1 cellular context compared by ENCODE assay signal in the genomic region with DNA sequence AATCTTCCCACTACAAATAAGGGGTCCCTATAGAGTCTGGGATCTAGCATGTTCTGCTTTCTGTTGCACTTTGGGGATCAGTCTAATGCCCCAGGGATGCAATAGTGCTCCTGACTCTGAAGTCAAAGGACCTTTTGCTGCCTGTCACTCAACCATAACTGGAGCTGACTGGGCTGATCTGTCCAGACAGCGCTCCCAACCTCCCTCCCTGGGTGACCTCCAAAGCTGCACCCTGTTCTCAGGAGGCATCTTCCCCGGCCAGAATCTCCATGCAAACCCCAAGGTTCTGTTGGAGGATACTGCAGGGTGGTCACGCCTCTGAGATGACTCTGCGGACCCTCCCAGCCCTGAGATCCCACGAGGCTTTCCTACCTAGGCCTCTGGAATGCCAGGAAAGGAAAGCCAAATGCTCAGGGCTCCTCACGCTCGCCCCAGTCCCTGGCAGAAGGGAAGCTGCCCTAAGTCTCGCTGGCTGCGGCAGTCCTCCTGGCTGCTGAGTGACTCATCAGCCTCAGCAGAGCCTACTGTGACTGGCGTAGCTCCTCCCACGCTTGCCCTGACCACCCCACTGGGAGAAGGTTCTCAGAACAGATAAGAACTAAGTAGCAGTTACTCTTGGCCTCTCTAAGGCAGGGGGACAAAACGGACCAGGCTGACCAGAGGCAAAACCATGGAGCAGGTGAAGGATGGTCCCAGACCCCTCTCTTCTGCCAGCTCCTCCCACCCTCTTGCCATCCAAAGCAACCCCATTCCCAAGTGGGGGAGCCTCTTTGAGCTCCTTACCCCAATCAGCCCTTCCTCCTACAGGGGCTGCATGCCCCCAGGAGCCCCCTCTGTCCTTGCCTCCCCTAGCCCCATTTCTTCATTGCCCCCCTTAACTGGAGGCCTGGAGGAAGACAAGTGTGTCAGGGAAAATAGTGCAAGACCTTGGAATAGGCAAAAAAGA.
TF ChIP-seq lines count a peak whose summit lies in the region.

No MANE protein-coding gene starts in this region.

TF ChIP-seq in K562, 482 proteins besides CTCF, POLR2A, EP300 and RAD21 (continued from another document and continues in another):
- TF ChIP-seq, protein P1, sequence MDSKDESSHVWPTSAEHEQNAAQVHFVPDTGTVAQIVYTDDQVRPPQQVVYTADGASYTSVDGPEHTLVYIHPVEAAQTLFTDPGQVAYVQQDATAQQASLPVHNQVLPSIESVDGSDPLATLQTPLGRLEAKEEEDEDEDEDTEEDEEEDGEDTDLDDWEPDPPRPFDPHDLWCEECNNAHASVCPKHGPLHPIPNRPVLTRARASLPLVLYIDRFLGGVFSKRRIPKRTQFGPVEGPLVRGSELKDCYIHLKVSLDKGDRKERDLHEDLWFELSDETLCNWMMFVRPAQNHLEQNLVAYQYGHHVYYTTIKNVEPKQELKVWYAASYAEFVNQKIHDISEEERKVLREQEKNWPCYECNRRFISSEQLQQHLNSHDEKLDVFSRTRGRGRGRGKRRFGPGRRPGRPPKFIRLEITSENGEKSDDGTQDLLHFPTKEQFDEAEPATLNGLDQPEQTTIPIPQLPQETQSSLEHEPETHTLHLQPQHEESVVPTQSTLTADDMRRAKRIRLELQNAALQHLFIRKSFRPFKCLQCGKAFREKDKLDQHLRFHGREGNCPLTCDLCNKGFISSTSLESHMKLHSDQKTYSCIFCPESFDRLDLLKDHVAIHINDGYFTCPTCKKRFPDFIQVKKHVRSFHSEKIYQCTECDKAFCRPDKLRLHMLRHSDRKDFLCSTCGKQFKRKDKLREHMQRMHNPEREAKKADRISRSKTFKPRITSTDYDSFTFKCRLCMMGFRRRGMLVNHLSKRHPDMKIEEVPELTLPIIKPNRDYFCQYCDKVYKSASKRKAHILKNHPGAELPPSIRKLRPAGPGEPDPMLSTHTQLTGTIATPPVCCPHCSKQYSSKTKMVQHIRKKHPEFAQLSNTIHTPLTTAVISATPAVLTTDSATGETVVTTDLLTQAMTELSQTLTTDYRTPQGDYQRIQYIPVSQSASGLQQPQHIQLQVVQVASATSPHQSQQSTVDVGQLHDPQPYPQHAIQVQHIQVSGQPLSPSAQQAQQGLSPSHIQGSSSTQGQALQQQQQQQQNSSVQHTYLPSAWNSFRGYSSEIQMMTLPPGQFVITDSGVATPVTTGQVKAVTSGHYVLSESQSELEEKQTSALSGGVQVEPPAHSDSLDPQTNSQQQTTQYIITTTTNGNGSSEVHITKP (IDR thresholded peaks at IDR 0.05; ENCODE audit: partially characterized antibody) = peak; percentile 49
- TF ChIP-seq FOSL1 (tag; conservative IDR thresholded peaks at IDR 0.05) (peak; percentile 97), CHD4 (IDR thresholded peaks at IDR 0.05; ENCODE audit: insufficient read depth, insufficient replicate concordance, low read depth, low read length, poor library complexity, severe bottlenecking) (peak; percentile 24), JUN (IDR thresholded peaks at IDR 0.05; ENCODE audit: borderline replicate concordance, low read depth, low read length) (peak; percentile 95), JUN (CRISPR knock-in tag; IDR thresholded peaks at IDR 0.05; ENCODE audit: borderline replicate concordance) (no peak), XRCC5 (IDR thresholded peaks at IDR 0.05; ENCODE audit: low read depth, low read length) (peak; percentile 30; the same call in 1 of the 2 replicates), TAL1 (IDR thresholded peaks at IDR 0.05) (peak; percentile 45), CAMTA2 (CRISPR knock-in tag; conservative IDR thresholded peaks at IDR 0.05) (no peak), ZBTB7A (IDR thresholded peaks at IDR 0.05; ENCODE audit: borderline replicate concordance, control insufficient read depth, low read depth, low read length) (peak; percentile 74; the same call in 1 of the 2 replicates), HDAC1 (IDR thresholded peaks at IDR 0.05) (peak in 1 of 2 experiments; percentile 59; a peak in 2 of 4 replicates), RNF2 (IDR thresholded peaks at IDR 0.05) (peak; percentile 85), HLTF (IDR thresholded peaks at IDR 0.05) (no peak), POLR2G (IDR thresholded peaks at IDR 0.05; ENCODE audit: low read depth, low read length) (0 out of 2 replicates have a peak, but pooled peaks have one; percentile 31), EGR1 (conservative IDR thresholded peaks at IDR 0.05) (peak; percentile 95), ZNF408 (CRISPR knock-in tag; IDR thresholded peaks at IDR 0.05; ENCODE audit: low read depth) (no peak), POLR2AphosphoS5 (IDR thresholded peaks at IDR 0.05; ENCODE audit: control insufficient read depth, insufficient read depth, low read depth, low read length) (0 out of 2 replicates have a peak, but pooled peaks have one; percentile 19), CBX3 (IDR thresholded peaks at IDR 0.05; ENCODE audit: borderline replicate concordance in 1 of 2, low read length in 2 of 2) (peak in 1 of 2 experiments; percentile 31; a peak in 1 of 3 replicates), PHF8 (IDR thresholded peaks at IDR 0.05; ENCODE audit: borderline replicate concordance, low read length) (peak; percentile 50; the same call in 1 of the 2 replicates), LEF1 (IDR thresholded peaks at IDR 0.05) (peak; percentile 66; the same call in 1 of the 2 replicates), JUNB (CRISPR knock-in tag; conservative IDR thresholded peaks at IDR 0.05) (peak; percentile 87), SREBF1 (IDR thresholded peaks at IDR 0.05; ENCODE audit: borderline replicate concordance, low read depth, low read length) (peak; percentile 58; the same call in 1 of the 2 replicates), NEUROD1 (IDR thresholded peaks at IDR 0.05; ENCODE audit: borderline replicate concordance, low read depth, low read length, partially characterized antibody) (peak; percentile 69), ATF7 (IDR thresholded peaks at IDR 0.05) (peak; percentile 82), PML (IDR thresholded peaks at IDR 0.05; ENCODE audit: low read length) (no peak), RB1 (IDR thresholded peaks at IDR 0.05; ENCODE audit: low read depth) (peak; percentile 52), KDM5B (IDR thresholded peaks at IDR 0.05; ENCODE audit: insufficient replicate concordance, low read depth, low read length) (peak; percentile 66), CTBP1 (IDR thresholded peaks at IDR 0.05; ENCODE audit: borderline replicate concordance) (peak; percentile 91), STAT5A (IDR thresholded peaks at IDR 0.05; ENCODE audit: borderline replicate concordance, low read length) (peak; percentile 54; the same call in 1 of the 2 replicates), SMARCE1 (IDR thresholded peaks at IDR 0.05) (peak; percentile 97), NFIC (IDR thresholded peaks at IDR 0.05) (0 out of 2 replicates have a peak, but pooled peaks have one; percentile 17), SMARCA4 (IDR thresholded peaks at IDR 0.05) (peak; percentile 95; the same call in 1 of the 2 replicates), CHCHD3 (CRISPR knock-in tag; IDR thresholded peaks at IDR 0.05) (no peak), CXXC5 (CRISPR knock-in tag; IDR thresholded peaks at IDR 0.05) (peak; percentile 70)
- TF ChIP-seq, protein P2, sequence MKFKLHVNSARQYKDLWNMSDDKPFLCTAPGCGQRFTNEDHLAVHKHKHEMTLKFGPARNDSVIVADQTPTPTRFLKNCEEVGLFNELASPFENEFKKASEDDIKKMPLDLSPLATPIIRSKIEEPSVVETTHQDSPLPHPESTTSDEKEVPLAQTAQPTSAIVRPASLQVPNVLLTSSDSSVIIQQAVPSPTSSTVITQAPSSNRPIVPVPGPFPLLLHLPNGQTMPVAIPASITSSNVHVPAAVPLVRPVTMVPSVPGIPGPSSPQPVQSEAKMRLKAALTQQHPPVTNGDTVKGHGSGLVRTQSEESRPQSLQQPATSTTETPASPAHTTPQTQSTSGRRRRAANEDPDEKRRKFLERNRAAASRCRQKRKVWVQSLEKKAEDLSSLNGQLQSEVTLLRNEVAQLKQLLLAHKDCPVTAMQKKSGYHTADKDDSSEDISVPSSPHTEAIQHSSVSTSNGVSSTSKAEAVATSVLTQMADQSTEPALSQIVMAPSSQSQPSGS (CRISPR knock-in tag; IDR thresholded peaks at IDR 0.05) = no peak
- TF ChIP-seq, protein P3, sequence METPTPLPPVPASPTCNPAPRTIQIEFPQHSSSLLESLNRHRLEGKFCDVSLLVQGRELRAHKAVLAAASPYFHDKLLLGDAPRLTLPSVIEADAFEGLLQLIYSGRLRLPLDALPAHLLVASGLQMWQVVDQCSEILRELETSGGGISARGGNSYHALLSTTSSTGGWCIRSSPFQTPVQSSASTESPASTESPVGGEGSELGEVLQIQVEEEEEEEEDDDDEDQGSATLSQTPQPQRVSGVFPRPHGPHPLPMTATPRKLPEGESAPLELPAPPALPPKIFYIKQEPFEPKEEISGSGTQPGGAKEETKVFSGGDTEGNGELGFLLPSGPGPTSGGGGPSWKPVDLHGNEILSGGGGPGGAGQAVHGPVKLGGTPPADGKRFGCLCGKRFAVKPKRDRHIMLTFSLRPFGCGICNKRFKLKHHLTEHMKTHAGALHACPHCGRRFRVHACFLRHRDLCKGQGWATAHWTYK (CRISPR knock-in tag; IDR thresholded peaks at IDR 0.05) = 0 out of 2 replicates have a peak, but pooled peaks have one; percentile 30
- TF ChIP-seq, protein P4, sequence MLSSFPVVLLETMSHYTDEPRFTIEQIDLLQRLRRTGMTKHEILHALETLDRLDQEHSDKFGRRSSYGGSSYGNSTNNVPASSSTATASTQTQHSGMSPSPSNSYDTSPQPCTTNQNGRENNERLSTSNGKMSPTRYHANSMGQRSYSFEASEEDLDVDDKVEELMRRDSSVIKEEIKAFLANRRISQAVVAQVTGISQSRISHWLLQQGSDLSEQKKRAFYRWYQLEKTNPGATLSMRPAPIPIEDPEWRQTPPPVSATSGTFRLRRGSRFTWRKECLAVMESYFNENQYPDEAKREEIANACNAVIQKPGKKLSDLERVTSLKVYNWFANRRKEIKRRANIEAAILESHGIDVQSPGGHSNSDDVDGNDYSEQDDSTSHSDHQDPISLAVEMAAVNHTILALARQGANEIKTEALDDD (IDR thresholded peaks at IDR 0.05) = peak; percentile 65; the same call in 1 of the 2 replicates
- TF ChIP-seq, protein P5, sequence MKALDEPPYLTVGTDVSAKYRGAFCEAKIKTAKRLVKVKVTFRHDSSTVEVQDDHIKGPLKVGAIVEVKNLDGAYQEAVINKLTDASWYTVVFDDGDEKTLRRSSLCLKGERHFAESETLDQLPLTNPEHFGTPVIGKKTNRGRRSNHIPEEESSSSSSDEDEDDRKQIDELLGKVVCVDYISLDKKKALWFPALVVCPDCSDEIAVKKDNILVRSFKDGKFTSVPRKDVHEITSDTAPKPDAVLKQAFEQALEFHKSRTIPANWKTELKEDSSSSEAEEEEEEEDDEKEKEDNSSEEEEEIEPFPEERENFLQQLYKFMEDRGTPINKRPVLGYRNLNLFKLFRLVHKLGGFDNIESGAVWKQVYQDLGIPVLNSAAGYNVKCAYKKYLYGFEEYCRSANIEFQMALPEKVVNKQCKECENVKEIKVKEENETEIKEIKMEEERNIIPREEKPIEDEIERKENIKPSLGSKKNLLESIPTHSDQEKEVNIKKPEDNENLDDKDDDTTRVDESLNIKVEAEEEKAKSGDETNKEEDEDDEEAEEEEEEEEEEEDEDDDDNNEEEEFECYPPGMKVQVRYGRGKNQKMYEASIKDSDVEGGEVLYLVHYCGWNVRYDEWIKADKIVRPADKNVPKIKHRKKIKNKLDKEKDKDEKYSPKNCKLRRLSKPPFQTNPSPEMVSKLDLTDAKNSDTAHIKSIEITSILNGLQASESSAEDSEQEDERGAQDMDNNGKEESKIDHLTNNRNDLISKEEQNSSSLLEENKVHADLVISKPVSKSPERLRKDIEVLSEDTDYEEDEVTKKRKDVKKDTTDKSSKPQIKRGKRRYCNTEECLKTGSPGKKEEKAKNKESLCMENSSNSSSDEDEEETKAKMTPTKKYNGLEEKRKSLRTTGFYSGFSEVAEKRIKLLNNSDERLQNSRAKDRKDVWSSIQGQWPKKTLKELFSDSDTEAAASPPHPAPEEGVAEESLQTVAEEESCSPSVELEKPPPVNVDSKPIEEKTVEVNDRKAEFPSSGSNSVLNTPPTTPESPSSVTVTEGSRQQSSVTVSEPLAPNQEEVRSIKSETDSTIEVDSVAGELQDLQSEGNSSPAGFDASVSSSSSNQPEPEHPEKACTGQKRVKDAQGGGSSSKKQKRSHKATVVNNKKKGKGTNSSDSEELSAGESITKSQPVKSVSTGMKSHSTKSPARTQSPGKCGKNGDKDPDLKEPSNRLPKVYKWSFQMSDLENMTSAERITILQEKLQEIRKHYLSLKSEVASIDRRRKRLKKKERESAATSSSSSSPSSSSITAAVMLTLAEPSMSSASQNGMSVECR (CRISPR knock-in tag; IDR thresholded peaks at IDR 0.05) = no peak
- TF ChIP-seq, protein P6, sequence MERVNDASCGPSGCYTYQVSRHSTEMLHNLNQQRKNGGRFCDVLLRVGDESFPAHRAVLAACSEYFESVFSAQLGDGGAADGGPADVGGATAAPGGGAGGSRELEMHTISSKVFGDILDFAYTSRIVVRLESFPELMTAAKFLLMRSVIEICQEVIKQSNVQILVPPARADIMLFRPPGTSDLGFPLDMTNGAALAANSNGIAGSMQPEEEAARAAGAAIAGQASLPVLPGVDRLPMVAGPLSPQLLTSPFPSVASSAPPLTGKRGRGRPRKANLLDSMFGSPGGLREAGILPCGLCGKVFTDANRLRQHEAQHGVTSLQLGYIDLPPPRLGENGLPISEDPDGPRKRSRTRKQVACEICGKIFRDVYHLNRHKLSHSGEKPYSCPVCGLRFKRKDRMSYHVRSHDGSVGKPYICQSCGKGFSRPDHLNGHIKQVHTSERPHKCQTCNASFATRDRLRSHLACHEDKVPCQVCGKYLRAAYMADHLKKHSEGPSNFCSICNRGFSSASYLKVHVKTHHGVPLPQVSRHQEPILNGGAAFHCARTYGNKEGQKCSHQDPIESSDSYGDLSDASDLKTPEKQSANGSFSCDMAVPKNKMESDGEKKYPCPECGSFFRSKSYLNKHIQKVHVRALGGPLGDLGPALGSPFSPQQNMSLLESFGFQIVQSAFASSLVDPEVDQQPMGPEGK (CRISPR knock-in tag; IDR thresholded peaks at IDR 0.05; ENCODE audit: borderline replicate concordance) = no peak
- TF ChIP-seq, protein P7, sequence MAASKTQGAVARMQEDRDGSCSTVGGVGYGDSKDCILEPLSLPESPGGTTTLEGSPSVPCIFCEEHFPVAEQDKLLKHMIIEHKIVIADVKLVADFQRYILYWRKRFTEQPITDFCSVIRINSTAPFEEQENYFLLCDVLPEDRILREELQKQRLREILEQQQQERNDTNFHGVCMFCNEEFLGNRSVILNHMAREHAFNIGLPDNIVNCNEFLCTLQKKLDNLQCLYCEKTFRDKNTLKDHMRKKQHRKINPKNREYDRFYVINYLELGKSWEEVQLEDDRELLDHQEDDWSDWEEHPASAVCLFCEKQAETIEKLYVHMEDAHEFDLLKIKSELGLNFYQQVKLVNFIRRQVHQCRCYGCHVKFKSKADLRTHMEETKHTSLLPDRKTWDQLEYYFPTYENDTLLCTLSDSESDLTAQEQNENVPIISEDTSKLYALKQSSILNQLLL (CRISPR knock-in tag; IDR thresholded peaks at IDR 0.05; ENCODE audit: borderline replicate concordance) = no peak
- TF ChIP-seq, protein P8, sequence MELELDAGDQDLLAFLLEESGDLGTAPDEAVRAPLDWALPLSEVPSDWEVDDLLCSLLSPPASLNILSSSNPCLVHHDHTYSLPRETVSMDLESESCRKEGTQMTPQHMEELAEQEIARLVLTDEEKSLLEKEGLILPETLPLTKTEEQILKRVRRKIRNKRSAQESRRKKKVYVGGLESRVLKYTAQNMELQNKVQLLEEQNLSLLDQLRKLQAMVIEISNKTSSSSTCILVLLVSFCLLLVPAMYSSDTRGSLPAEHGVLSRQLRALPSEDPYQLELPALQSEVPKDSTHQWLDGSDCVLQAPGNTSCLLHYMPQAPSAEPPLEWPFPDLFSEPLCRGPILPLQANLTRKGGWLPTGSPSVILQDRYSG (tag; conservative IDR thresholded peaks at IDR 0.05; ENCODE audit: low read depth) = no peak
